2 cellular contexts compared by ENCODE assay signal in the genomic region with DNA sequence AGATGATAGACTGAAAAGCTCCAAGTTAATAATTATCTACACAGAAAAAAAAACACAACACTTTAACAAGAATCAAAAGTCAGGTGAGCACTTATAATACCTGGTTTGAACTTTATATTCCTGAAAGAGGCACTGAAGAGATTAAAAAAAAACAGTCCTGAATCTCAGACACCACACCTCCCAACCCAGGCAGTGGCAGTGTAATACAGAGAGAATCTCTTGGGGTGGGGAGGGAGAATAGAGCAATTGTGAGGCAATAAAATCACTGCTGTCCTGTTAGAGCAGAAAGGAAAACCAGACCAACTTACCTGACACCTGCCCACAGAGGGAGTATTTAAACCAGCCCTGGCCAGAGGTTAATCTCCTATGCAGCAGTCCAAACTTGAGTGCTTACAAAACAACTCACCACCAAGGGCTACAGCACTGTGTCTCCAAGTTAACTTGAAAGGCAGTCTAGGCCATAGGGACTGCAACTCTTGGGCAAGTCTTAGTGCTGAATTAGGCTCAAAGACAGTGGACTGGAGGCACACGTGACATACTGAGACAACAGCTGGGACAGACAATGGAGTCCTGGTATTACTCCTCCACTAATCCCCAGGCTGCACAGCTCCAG.
A peak's percentile ranks its signal among the peaks of the same experiment; 100 is the strongest.
TF ChIP-seq lines count a peak whose summit lies in the region.

No MANE protein-coding gene starts in this region.

TF ChIP-seq in GM23338, 12 proteins besides CTCF, POLR2A, EP300 and RAD21 (continued from another document):
- TF ChIP-seq CREB1 (CRISPR knock-in tag; IDR thresholded peaks at IDR 0.05; ENCODE audit: low read depth): no peak
- no peak for TF ChIP-seq JUNB (IDR thresholded peaks at IDR 0.05; ENCODE audit: unreplicated experiment)
- no peak for TF ChIP-seq EZH2 (IDR thresholded peaks at IDR 0.05; ENCODE audit: low read depth, unreplicated experiment)
- TF ChIP-seq EZH2phosphoT487 (IDR thresholded peaks at IDR 0.05; ENCODE audit: unreplicated experiment): no peak

TF ChIP-seq in liver, 16 proteins besides CTCF, POLR2A, EP300 and RAD21 (continued from another document):
- TF ChIP-seq, protein P1, sequence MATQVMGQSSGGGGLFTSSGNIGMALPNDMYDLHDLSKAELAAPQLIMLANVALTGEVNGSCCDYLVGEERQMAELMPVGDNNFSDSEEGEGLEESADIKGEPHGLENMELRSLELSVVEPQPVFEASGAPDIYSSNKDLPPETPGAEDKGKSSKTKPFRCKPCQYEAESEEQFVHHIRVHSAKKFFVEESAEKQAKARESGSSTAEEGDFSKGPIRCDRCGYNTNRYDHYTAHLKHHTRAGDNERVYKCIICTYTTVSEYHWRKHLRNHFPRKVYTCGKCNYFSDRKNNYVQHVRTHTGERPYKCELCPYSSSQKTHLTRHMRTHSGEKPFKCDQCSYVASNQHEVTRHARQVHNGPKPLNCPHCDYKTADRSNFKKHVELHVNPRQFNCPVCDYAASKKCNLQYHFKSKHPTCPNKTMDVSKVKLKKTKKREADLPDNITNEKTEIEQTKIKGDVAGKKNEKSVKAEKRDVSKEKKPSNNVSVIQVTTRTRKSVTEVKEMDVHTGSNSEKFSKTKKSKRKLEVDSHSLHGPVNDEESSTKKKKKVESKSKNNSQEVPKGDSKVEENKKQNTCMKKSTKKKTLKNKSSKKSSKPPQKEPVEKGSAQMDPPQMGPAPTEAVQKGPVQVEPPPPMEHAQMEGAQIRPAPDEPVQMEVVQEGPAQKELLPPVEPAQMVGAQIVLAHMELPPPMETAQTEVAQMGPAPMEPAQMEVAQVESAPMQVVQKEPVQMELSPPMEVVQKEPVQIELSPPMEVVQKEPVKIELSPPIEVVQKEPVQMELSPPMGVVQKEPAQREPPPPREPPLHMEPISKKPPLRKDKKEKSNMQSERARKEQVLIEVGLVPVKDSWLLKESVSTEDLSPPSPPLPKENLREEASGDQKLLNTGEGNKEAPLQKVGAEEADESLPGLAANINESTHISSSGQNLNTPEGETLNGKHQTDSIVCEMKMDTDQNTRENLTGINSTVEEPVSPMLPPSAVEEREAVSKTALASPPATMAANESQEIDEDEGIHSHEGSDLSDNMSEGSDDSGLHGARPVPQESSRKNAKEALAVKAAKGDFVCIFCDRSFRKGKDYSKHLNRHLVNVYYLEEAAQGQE (IDR thresholded peaks at IDR 0.05): peak; percentile 22
- TF ChIP-seq MAX (IDR thresholded peaks at IDR 0.05): no peak
